ENCODE assay signal across 8 cellular contexts in the genomic region with DNA sequence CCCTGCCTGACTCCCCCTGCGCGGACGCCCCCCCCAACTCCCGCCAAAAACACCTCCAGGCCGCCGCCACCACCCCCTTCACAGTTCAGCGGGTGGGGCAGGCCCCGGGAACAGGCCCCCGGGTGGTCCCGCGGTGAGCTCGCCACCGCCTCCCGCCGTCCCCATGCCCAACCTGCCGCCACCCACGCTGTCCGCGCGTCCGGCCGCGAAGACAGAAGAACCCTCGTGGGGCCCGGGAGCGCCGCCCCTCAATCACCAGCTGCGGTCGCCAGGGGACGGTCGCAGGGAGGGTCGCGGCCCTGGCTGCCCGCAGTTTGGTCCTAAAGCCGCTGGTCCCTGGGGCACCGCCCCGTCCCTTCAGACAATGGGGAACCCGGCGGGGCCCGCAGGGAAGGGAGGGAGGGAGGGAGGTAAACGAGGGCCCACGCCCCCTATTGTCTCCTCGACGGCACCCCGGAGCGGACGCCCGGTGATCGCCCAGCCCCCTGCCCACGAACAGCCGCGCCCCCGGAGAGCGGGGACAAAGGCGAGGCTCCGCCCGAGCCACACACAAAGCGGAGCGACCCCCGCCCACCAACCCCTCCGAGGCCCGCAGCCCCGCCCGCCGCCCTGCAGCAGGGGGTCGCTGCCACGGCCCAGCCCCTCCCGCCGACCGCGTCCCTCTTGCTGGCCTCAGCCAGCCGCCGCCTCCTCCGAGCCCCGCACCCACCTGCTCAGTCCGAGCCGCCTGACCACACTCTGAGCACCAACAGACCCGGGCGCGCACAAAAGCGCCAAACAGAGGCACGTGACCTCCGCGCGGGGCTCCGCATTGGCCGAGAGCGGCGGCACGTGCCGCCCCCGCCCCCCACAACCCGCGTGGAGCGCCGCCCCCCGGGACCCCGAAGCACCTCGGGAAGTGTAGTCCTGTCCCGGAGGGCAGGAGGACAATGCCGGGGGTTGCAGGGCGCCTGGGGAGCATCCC. TPM values are rescaled to one million over a fixed set of nuclear protein-coding genes. Genes with fewer than 3 reads are reported as not detected.
A peak's percentile ranks its signal among the peaks of the same experiment; 100 is the strongest.
DNase-seq lines count a peak whose midpoint lies in the region; ATAC-seq and TF ChIP-seq lines count a peak whose summit lies in the region.

A gene (minus strand): TSS at position 740 of the 964 bp plus-strand sequence. CDS start 1,743 bp downstream, outside the sequence.

- CTCF ChIA-PET in activated CD4-positive, alpha-beta memory T cell treated with anti-CD3 and anti-CD28 coated beads for 36 hours (lab: Charles Lee), result interaction anchor here (1.2 to 7.3 kb wide), 5 partner anchors 10 to 93 kb away, joined by 6 to 89 read pairs (median 8); a partner anchor contains a TSS

- peak within 1 kb of the TSS; percentile 68 to 91 (median 84) for H3K4me3 ChIP-seq in BLaER1 treated with 17β-estradiol and CSF1 and Interleukin-3, amounts not matched to agents 10 nM and 100 nM
- peak within 1 kb of the TSS; percentile 73 for H3K4me3 ChIP-seq in lower leg skin (ENCODE audit: low read depth, poor library complexity, severe bottlenecking)

- POLR2A ChIA-PET in activated CD4-positive, alpha-beta memory T cell treated with anti-CD3 and anti-CD28 coated beads for 36 hours (lab: Charles Lee), result interaction anchor here (1.0 to 2.5 kb wide), 5 partner anchors 10 to 91 kb away, joined by 3 to 9 read pairs (median 7); a partner anchor contains a TSS

- H3K9ac ChIP-seq in BLaER1 treated with 17β-estradiol and CSF1 and Interleukin-3, amounts not matched to agents 10 nM and 100 nM, result peak within 1 kb of the TSS; percentile 77 to 98 (median 96)

- H3K27ac Mint-ChIP-seq in activated CD4-positive, alpha-beta memory T cell treated with anti-CD3 and anti-CD28 coated beads for 36 hours, result peak within 1 kb of the TSS; percentile 89

- H3K4me3 Mint-ChIP-seq in activated CD4-positive, alpha-beta memory T cell treated with anti-CD3 and anti-CD28 coated beads for 36 hours, result peak within 1 kb of the TSS; percentile 84

- peak within 1 kb of the TSS in 10 of 11 experiments; percentile 65 to 98 (median 96); a peak in 21 of 22 replicates for H3K27ac ChIP-seq in BLaER1 treated with 17β-estradiol and CSF1 and Interleukin-3, amounts not matched to agents 10 nM and 100 nM

- peaks cover 6 to 39% (median 35%) of the 10 kb centered on the region in 11 experiments; a peak in 21 of 22 replicates for H3K36me3 ChIP-seq in BLaER1 treated with 17β-estradiol and CSF1 and Interleukin-3, amounts not matched to agents 10 nM and 100 nM

- TF ChIP-seq CTCF in lower leg skin (IDR thresholded peaks at IDR 0.05), result no peak

- H3K4me1 Mint-ChIP-seq in activated CD4-positive, alpha-beta memory T cell treated with anti-CD3 and anti-CD28 coated beads for 36 hours (ENCODE audit: low read depth), result peaks cover 23% of the 10 kb centered on the region

- H3K27me3 ChIP-seq in BLaER1 treated with 17β-estradiol and CSF1 and Interleukin-3, amounts not matched to agents 10 nM and 100 nM, result no peaks in the 10 kb centered on the region

- peak within 1 kb of the TSS; percentile 80 to 94 (median 89) for H3K4me2 ChIP-seq in BLaER1 treated with 17β-estradiol and CSF1 and Interleukin-3, amounts not matched to agents 10 nM and 100 nM

- peak in 1 of 2 donors; percentile 43 for TF ChIP-seq POLR2A in lower leg skin (IDR thresholded peaks at IDR 0.05)

- DNase-seq in GM19240 (ENCODE audit: insufficient read length, low spot score) (peak; percentile 84), NCI-H69 (lab: John Stamatoyannopoulos, UW) (peak; percentile 97), dermis microvascular lymphatic vessel endothelial cell (ENCODE audit: low read depth in 2 of 2) (peak; percentile 81 to 93), lower leg skin (ENCODE audit: low spot score in 2 of 2) (peak; percentile 88 to 98)
- DNase-seq in activated CD4-positive, alpha-beta memory T cell treated with anti-CD3 and anti-CD28 coated beads for 36 hours, result peak; percentile 95
- DNase-seq in stimulated activated CD4-positive, alpha-beta T cell treated with anti-CD3 and anti-CD28 coated beads, Interleukin-4, amount 100 ng/mL, for 48 hours (ENCODE audit: low read depth in 2 of 2), result peak; percentile 88 to 92

- H3K9me3 ChIP-seq in BLaER1 treated with 17β-estradiol and CSF1 and Interleukin-3, amounts not matched to agents 10 nM and 100 nM (replicated peaks in 1 of 11), result no peaks in the 10 kb centered on the region

- no peaks in the 10 kb centered on the region for H3K9me3 Mint-ChIP-seq in activated CD4-positive, alpha-beta memory T cell treated with anti-CD3 and anti-CD28 coated beads for 36 hours

- peak; percentile 65 for ATAC-seq in HG03460 (IDR thresholded peaks at IDR 0.05; ENCODE audit: unreplicated experiment)

- 2% methylated on average over 10 to 24 of the region's 102 CpGs for WGBS in lower leg skin, 2 donors

- peaks cover 23 to 46% (median 35%) of the 10 kb centered on the region in 10 experiments for H3K4me1 ChIP-seq in BLaER1 treated with 17β-estradiol and CSF1 and Interleukin-3, amounts not matched to agents 10 nM and 100 nM

- peaks cover 0 to 44% (median 40%) of the 10 kb centered on the region in 11 experiments; a peak in 15 of 22 replicates for H4K20me1 ChIP-seq in BLaER1 treated with 17β-estradiol and CSF1 and Interleukin-3, amounts not matched to agents 10 nM and 100 nM

- intact Hi-C loops in activated CD4-positive, alpha-beta memory T cell treated with anti-CD3 and anti-CD28 coated beads for 36 hours (cut with micrococcal nuclease), result loop anchor here (1.0 to 5.0 kb wide), 5 partner anchors 11 to 92 kb away; a partner anchor contains a TSS
- intact Hi-C loops in lower leg skin (cut with DNase I; ENCODE audit: low total_unique reads), result no loop called here

- no peaks in the 10 kb centered on the region for H3K27me3 Mint-ChIP-seq in activated CD4-positive, alpha-beta memory T cell treated with anti-CD3 and anti-CD28 coated beads for 36 hours

- peaks cover 35% of the 10 kb centered on the region for H3K36me3 Mint-ChIP-seq in activated CD4-positive, alpha-beta memory T cell treated with anti-CD3 and anti-CD28 coated beads for 36 hours

RNA-seq across cellular contexts. Expression of the gene that starts here (rescaled TPM):
- 100 to 1,000 TPM; 619 to 630 TPM for total RNA-seq in activated CD4-positive, alpha-beta memory T cell treated with anti-CD3 and anti-CD28 coated beads for 36 hours
- total RNA-seq in dermis microvascular lymphatic vessel endothelial cell, result 131 and 144 TPM in 2 replicates
- total RNA-seq in lower leg skin, result 10 to 100 TPM; 19.0 to 26.5 (median 24.0) TPM

Comparison
In these comparisons a context has a peak if more than half of its experiments do, and no peak if none do; other contexts are left out.
1. Peak in every context shown above with its lines: DNase-seq, ATAC-seq, H3K4me3 ChIP-seq and H3K27ac ChIP-seq.